27 cellular contexts compared by ENCODE assay signal in the genomic region with DNA sequence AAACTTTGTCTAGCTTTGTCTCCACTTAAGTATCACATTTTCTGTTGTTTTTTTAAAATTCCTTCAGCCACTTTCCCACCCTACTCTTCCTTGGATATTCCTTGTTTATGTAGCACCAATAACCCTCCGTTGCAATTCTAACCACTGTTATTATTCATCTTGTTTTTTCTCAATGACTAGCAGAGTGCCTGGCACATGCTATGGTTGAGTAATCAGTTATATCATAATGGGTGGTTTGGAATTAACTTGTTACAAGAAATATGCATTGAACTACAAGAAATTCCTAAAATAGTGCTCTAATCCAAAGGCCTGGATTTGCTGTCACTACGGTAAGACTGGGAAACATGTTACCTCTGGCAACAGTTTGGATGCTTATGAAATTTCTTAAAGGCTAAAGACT.
"Had no signal": no experiment of that assay in that cellular context is flagged by ENCODE, and none has a peak within 500 bp of the region (broad histone marks: within the 10 kb centered on the region; RNA-seq: fewer than 3 reads in every experiment).

No MANE protein-coding gene starts in this region.

- FAIRE-seq: endothelial cell of umbilical vein, kidney, pancreas had no signal

- H3K36me3 ChIP-seq: colonic mucosa, esophagus squamous epithelium, gastroesophageal sphincter, heart left ventricle, left lung, neutrophil, pancreas, sigmoid colon, tibial artery had no signal

- H3K27me3 ChIP-seq: colonic mucosa, esophagus squamous epithelium, gastroesophageal sphincter, heart left ventricle, hepatocyte, left lung, neutrophil, pancreas, sigmoid colon, testis, tibial artery had no signal

- ATAC-seq: foreskin keratinocyte; gastroesophageal sphincter; heart left ventricle; left cardiac atrium; left lung; mucosa of descending colon; natural killer cell treated with Interleukin-12 subunit alpha and Interleukin-12 subunit beta and Interleukin-15 and Interleukin-18, amount 100 ng/mL, for 72 hours; pancreas; right cardiac atrium; stimulated activated memory B cell treated with anti-CD40 and anti-IgM and Interleukin-4, amounts not matched to agents 10 μg/mL and 1 μg/mL and 100 μg/mL, for 72 hours; stimulated activated naive CD8-positive, alpha-beta T cell treated with anti-CD3 and anti-CD28 coated beads, Interleukin-15, Interleukin-2, amounts not matched to agents 100 U/mL and 50 U/mL, for 24 hours had no signal

- DNase-seq: colonic mucosa; effector CD8-positive, alpha-beta T cell; endodermal cell; erythroblast; esophagus squamous epithelium; kidney; left cardiac atrium; left lung; mesenchymal stem cell; mucosa of descending colon; naive B cell; pancreas; right cardiac atrium; sigmoid colon; stimulated activated CD4-positive, alpha-beta T cell treated with anti-CD3 and anti-CD28 coated beads, Interleukin-4, amount 100 ng/mL, for 4 hours; stimulated activated naive CD8-positive, alpha-beta T cell treated with anti-CD3 and anti-CD28 coated beads, Interleukin-15, Interleukin-2, amounts not matched to agents 100 U/mL and 50 U/mL, for 24 hours; substantia nigra; testis; tibial artery had no signal

- H3K27ac ChIP-seq: colonic mucosa, esophagus squamous epithelium, foreskin keratinocyte, gastroesophageal sphincter, heart left ventricle, hepatocyte, left lung, neutrophil, pancreas, sigmoid colon, testis, tibial artery had no signal

- H3K4me3 ChIP-seq: colonic mucosa, esophagus squamous epithelium, gastroesophageal sphincter, heart left ventricle, hepatocyte, left lung, mucosa of descending colon, pancreas, sigmoid colon, testis, tibial artery had no signal
